In genomic region chr17:55939181-55939810, GRCh38 we compare ENCODE assay signal across 6 cellular contexts.
DNase-seq lines count a peak whose midpoint lies in the region; ATAC-seq and TF ChIP-seq lines count a peak whose summit lies in the region.
"Not testable (repeated sequence)": the region's sequence is repeated elsewhere in the genome, so short reads cannot be mapped to it uniquely, and the experiment has no call there.

No MANE protein-coding gene starts in this region.

- not testable (repeated sequence) for H4K20me1 ChIP-seq in GM23338 (replicated peaks; ENCODE audit: insufficient read depth); neural progenitor cell (ENCODE audit: low read depth)

- H2AFZ ChIP-seq in GM23338 = peak overlapping the region; percentile 66; the same call in 1 of the 2 replicates
- peak overlapping the region; percentile 48 for H2AFZ ChIP-seq in neural progenitor cell (replicated peaks)

- H3K27me3 ChIP-seq in GM23338 (ENCODE audit: insufficient read depth); cardiac muscle cell; neural progenitor cell: not testable (repeated sequence)
- H3K27me3 ChIP-seq in WERI-Rb-1 (ENCODE audit: insufficient read depth, low read depth, severe bottlenecking) = peaks cover 32% of the 10 kb centered on the region

- H3K36me3 ChIP-seq in GM23338 (ENCODE audit: insufficient read depth); WERI-Rb-1; cardiac muscle cell; neural progenitor cell: not testable (repeated sequence)

- H3F3A ChIP-seq in GM23338 (replicated peaks; ENCODE audit: low read depth) = not testable (repeated sequence)
- H3F3A ChIP-seq in neural progenitor cell (ENCODE audit: low read depth) = peaks cover 15% of the 10 kb centered on the region

- peaks cover 20% of the 10 kb centered on the region for H3K9me3 Mint-ChIP-seq in GM23338
- peaks cover 18% of the 10 kb centered on the region for H3K9me3 Mint-ChIP-seq in neural progenitor cell

- peak; percentile 82 for ATAC-seq in GM23338

- TF ChIP-seq CTCF in GM23338 (conservative IDR thresholded peaks at IDR 0.05; ENCODE audit: low read depth in 2 of 2); WERI-Rb-1 (IDR thresholded peaks at IDR 0.05; ENCODE audit: low read depth, low read length); cardiac muscle cell (IDR thresholded peaks at IDR 0.05; ENCODE audit: low read depth, low read length); neural progenitor cell (IDR thresholded peaks at IDR 0.05): not testable (repeated sequence)

- H3K27me3 Mint-ChIP-seq in GM23338 (ENCODE audit: insufficient read depth, low read depth, poor library complexity) = peaks cover 10% of the 10 kb centered on the region
- not testable (repeated sequence) for H3K27me3 Mint-ChIP-seq in neural progenitor cell (ENCODE audit: insufficient read depth, low read depth)

- H3K4me3 ChIP-seq in GM23338; WERI-Rb-1 (ENCODE audit: low read depth, low read length); cardiac muscle cell: not testable (repeated sequence)
- H3K4me3 ChIP-seq in neural progenitor cell = peak overlapping the region; percentile 26

- H3K9me2 ChIP-seq in GM23338 (ENCODE audit: insufficient read depth) = not testable (repeated sequence)

- H3K27ac Mint-ChIP-seq in GM23338, neural progenitor cell: not testable (repeated sequence)

- H3K4me1 Mint-ChIP-seq in GM23338 (peaks cover 14% of the 10 kb centered on the region; the same call in 1 of the 3 replicates), neural progenitor cell (peaks cover 14% of the 10 kb centered on the region)

- H3K4me1 ChIP-seq in GM23338 (ENCODE audit: insufficient read depth) = not testable (repeated sequence)
- H3K4me1 ChIP-seq in cardiac muscle cell (ENCODE audit: low read depth) (peaks cover 16% of the 10 kb centered on the region), neural progenitor cell (peaks cover 16% of the 10 kb centered on the region)

- H3K4me2 ChIP-seq in GM23338 = not testable (repeated sequence)
- peak overlapping the region; percentile 67 for H3K4me2 ChIP-seq in neural progenitor cell

- H3K4me3 Mint-ChIP-seq in GM23338, neural progenitor cell: not testable (repeated sequence)

- not testable (repeated sequence) for H3K9me3 ChIP-seq in WERI-Rb-1 (ENCODE audit: severe bottlenecking); cardiac muscle cell (ENCODE audit: low read depth); neural progenitor cell (ENCODE audit: low read depth)

- H3K79me2 ChIP-seq in GM23338 (replicated peaks; ENCODE audit: insufficient read depth); neural progenitor cell (ENCODE audit: low read depth): not testable (repeated sequence)

- not testable (repeated sequence) for H3K27ac ChIP-seq in GM23338 (ENCODE audit: low read depth); WERI-Rb-1
- H3K27ac ChIP-seq in cardiac muscle cell (peak overlapping the region; percentile 81), neural progenitor cell (peak overlapping the region; percentile 80)

- not testable (repeated sequence) for H3K36me3 Mint-ChIP-seq in GM23338 (ENCODE audit: low read depth); neural progenitor cell

- DNase-seq in GM23338 (ENCODE audit: low spot score) (peak; percentile 36), NCI-H187 (lab: John Stamatoyannopoulos, UW) (peak; percentile 32 to 36), NCI-H2227 treated with DMSO at 0.1 percent for 48 hours (lab: John Stamatoyannopoulos, UW) (peak; percentile 80), WERI-Rb-1 (peak; percentile 9), cardiac muscle cell (ENCODE audit: low read depth in 1 of 2, low spot score in 1 of 2) (peak in 1 of 2 donors; percentile 94), neural progenitor cell (ENCODE audit: low spot score) (peak; percentile 79)

- H3K9ac ChIP-seq in neural progenitor cell = not testable (repeated sequence)

TF ChIP-seq in GM23338, 12 proteins besides CTCF, POLR2A, EP300 and RAD21:
- TF ChIP-seq ZNF462 (CRISPR knock-in tag; IDR thresholded peaks at IDR 0.05) = peak; percentile 42; the same call in 1 of the 2 replicates
TF ChIP-seq in GM23338: peak in this region for 1; not testable (repeated sequence) for 11.
